Comparison of ENCODE assay signal across 11 cellular contexts in the genomic region with DNA sequence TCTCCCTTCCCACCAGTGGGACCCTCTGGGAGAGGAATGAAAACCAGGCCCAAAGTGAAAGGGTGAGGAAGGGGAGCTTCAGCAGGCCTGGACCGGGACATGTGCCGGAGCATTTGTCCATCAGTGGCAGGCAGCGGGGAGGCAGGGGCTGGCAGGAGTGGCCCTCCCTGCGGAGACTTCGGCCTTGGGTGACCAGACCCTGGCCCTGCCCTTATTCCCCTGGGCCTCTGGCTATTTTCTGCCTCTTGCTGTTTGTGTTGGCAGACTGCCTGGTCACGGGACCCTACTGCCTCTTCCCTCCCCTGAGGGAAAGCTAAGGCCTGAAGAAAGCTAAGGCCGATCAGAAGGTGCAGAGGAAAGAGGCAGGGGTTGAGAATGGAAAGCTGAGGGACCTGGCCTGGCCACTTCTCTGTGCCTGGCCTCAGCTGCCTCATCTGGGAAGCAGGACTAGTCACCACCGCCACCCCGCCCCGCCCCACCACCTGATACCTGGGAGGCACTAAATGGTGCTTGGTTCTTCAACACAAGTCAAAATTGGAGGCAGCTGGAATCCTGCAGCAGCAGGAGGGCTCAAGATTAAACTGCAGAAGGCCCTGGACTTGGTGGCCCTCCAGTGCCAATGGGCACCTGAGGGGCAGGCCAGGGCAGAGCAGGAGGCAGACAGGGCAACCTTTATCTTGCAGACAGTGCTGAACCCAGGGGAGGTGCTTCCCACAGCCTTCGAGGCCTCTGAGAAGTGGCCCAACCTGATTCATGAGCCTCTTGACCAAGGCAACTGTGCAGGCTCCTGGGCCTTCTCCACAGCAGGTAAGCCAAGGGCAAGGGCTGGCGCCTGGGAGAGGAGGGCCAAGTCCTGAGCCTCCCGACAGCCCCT. TPM values are rescaled to one million over a fixed set of nuclear protein-coding genes. Genes with fewer than 3 reads are reported as not detected.
DNase-seq lines count a peak whose midpoint lies in the region; ATAC-seq and TF ChIP-seq lines count a peak whose summit lies in the region.
"Had no signal": no experiment of that assay in that cellular context is flagged by ENCODE, and none has a peak within 500 bp of the region (broad histone marks: within the 10 kb centered on the region; RNA-seq: fewer than 3 reads in every experiment).

No MANE protein-coding gene starts in this region.

- CTCF ChIA-PET in Panc1 (lab: Charles Lee): interaction anchor here (0.6 kb wide), 1 partner anchor 20 kb away, joined by 3 read pairs; no protein-coding TSS in a partner anchor

- POLR2A ChIA-PET in Panc1 (lab: Charles Lee): interaction anchor here (0.6 kb wide), 1 partner anchor 614 kb away, joined by 11 read pairs; no protein-coding TSS in a partner anchor

- H3K27me3 Mint-ChIP-seq in osteocyte (ENCODE audit: unreplicated experiment): no peaks in the 10 kb centered on the region

- H3K4me3 Mint-ChIP-seq in osteocyte (ENCODE audit: unreplicated experiment): no peak overlapping the region
- H3K4me3 Mint-ChIP-seq: GM23338 had no signal

- TF ChIP-seq CTCF in Panc1 (IDR thresholded peaks at IDR 0.05) (no peak), fibroblast of pulmonary artery (IDR thresholded peaks at IDR 0.05; ENCODE audit: low read length, missing control alignments) (no peak), osteocyte (IDR thresholded peaks at IDR 0.05) (no peak)

- peak overlapping the region; percentile 57 for H3K27ac Mint-ChIP-seq in osteocyte (ENCODE audit: unreplicated experiment)
- H3K27ac Mint-ChIP-seq: GM23338 had no signal

- peaks cover 39% of the 10 kb centered on the region for H3K4me1 ChIP-seq in Panc1 (ENCODE audit: control insufficient read depth, insufficient read depth, low read length)

- H3K36me3 ChIP-seq in Panc1 (ENCODE audit: control insufficient read depth, insufficient read depth, low read length): no peaks in the 10 kb centered on the region

- H3K9me3 Mint-ChIP-seq in osteocyte (ENCODE audit: unreplicated experiment): no peaks in the 10 kb centered on the region
- H3K9me3 Mint-ChIP-seq: GM23338 had no signal

- ATAC-seq in Panc1 (no peak), HG02885 (IDR thresholded peaks at IDR 0.05; ENCODE audit: poor library complexity, unreplicated experiment) (no peak), HG02840 (IDR thresholded peaks at IDR 0.05; ENCODE audit: low FRiP score, unreplicated experiment) (no peak)
- ATAC-seq: GM23338 had no signal

- H3K9me3 ChIP-seq in Panc1 (ENCODE audit: control insufficient read depth, insufficient read depth, low read depth, low read length): no peaks in the 10 kb centered on the region

- H3K4me3 ChIP-seq in Panc1 (ENCODE audit: low read depth in 2 of 2, low read length in 2 of 2) (no peak overlapping the region), fibroblast of pulmonary artery (replicated peaks; ENCODE audit: low read depth, low read length) (no peak overlapping the region)
- H3K4me3 ChIP-seq: GM23338 had no signal

- peak overlapping the region; percentile 66; the same call in 1 of the 2 replicates for H3K27ac ChIP-seq in Panc1 (ENCODE audit: low read length)

- no peaks in the 10 kb centered on the region for H3K27me3 ChIP-seq in Panc1 (ENCODE audit: control insufficient read depth, insufficient read depth, low read length)

- no TSS peak for BruUV-seq in Panc1 (replicated peaks; lab: Mats Ljungman, UMichigan)

- DNase-seq in COLO829 (ENCODE audit: low spot score): peak; percentile 28
- no peak for DNase-seq in Panc1 (ENCODE audit: low read depth, low spot score)
- DNase-seq in fibroblast of pulmonary artery (ENCODE audit: low read depth): peak; percentile 81
- DNase-seq in osteocyte (ENCODE audit: extremely low spot score, unreplicated experiment): peak; percentile 91
- no peak for DNase-seq in NCI-H2227 (lab: John Stamatoyannopoulos, UW; ENCODE audit: unreplicated experiment)
- no peak for DNase-seq in iPS-NIHi11 (ENCODE audit: low spot score)
- DNase-seq: NCI-H2171 treated with DMSO at 0.1 percent for 48 hours; stimulated activated CD4-positive, alpha-beta T cell treated with anti-CD3 and anti-CD28 coated beads, Interleukin-2, amount 100 ng/mL, for 48 hours had no signal

- H3K36me3 Mint-ChIP-seq in osteocyte (ENCODE audit: unreplicated experiment): no peaks in the 10 kb centered on the region

- in situ Hi-C loops in Panc1 (cut with HindIII; ENCODE audit: low pct_unique_long_range_greater_than_20kb, low sequenced_read_pairs): no loop called here

- intact Hi-C loops in Panc1 (cut with micrococcal nuclease; ENCODE audit: unreplicated experiment): no loop called here

- H3K4me1 Mint-ChIP-seq in osteocyte (ENCODE audit: unreplicated experiment): peaks cover 35% of the 10 kb centered on the region

RNA-seq across cellular contexts. Expression of gene TINAGL1, which starts 7.9 kb away (rescaled TPM):
- total RNA-seq in Panc1 (2021; ENCODE audit: unreplicated experiment) (6.1 TPM), osteocyte (9.2 and 10.0 TPM in 2 replicates)
- polyA plus RNA-seq in Panc1 (2012; ENCODE audit: insufficient read length): 4.0 TPM

RNA-seq across cellular contexts. Expression of gene HCRTR1, which starts 33.3 kb away (rescaled TPM):
- total RNA-seq in Panc1 (2021; ENCODE audit: unreplicated experiment) (0.18 TPM), osteocyte (0.50 and 0.73 TPM in 2 replicates)
- polyA plus RNA-seq in Panc1 (2012; ENCODE audit: insufficient read length): not detected

Comparison
In these comparisons a context has a peak if more than half of its experiments do, and no peak if none do; other contexts are left out.
1. DNase-seq: peak in COLO829 (single experiment), fibroblast of pulmonary artery (single experiment) and osteocyte (single experiment); none in Panc1 (single experiment), NCI-H2227 (single experiment) and iPS-NIHi11 (single experiment).